26 cellular contexts compared by ENCODE assay signal in the genomic region with DNA sequence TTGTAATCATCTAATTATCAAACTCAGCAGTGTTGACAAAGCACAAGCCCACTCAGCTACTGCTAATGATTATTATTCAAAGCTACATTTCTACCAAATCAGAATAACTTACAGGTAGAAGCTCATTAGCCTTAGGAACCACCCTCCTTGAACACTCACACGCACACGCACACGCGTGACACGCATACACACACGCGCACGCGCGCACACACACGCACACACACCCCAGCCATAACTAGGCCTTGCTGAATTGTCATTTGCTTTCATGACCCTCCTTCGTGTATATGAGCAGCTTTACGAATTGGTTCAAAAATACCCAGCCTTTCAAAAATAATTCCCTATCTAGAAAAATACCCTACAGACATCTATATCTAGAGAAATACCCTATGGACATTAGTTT.
"Had no signal": no experiment of that assay in that cellular context is flagged by ENCODE, and none has a peak within 500 bp of the region (broad histone marks: within the 10 kb centered on the region; RNA-seq: fewer than 3 reads in every experiment).

No MANE protein-coding gene starts in this region.

- H3K4me3 ChIP-seq: colonic mucosa, esophagus squamous epithelium, gastrocnemius medialis, heart right ventricle, left lung, lower lobe of right lung had no signal

- FAIRE-seq: endometrium, islet of Langerhans, keratinocyte had no signal

- H3K9me3 ChIP-seq: colonic mucosa, esophagus squamous epithelium, gastrocnemius medialis, heart right ventricle, left lung, lower lobe of right lung had no signal

- H3K36me3 ChIP-seq: colonic mucosa, esophagus squamous epithelium, gastrocnemius medialis, heart right ventricle, left lung, lower lobe of right lung had no signal

- ATAC-seq: effector memory CD8-positive, alpha-beta T cell; esophagus mucosa; gastrocnemius medialis; heart right ventricle; left cardiac atrium; left lung; left ventricle myocardium superior; lower lobe of right lung; naive thymus-derived CD4-positive, alpha-beta T cell had no signal

- DNase-seq: colonic mucosa; cortex of kidney; effector CD8-positive, alpha-beta T cell; effector memory CD8-positive, alpha-beta T cell; endodermal cell; erythroblast; esophagus squamous epithelium; foreskin fibroblast; foreskin melanocyte; gastrocnemius medialis; glutamatergic neuron; head of caudate nucleus; heart right ventricle; hippocampal formation; left cardiac atrium; left lung; left ventricle myocardium superior; lower lobe of right lung; mesenchymal stem cell; midbrain; naive thymus-derived CD4-positive, alpha-beta T cell had no signal

- H3K27ac ChIP-seq: colonic mucosa, epithelial cell of prostate, esophagus squamous epithelium, gastrocnemius medialis, heart right ventricle, left lung, lower lobe of right lung had no signal

- H3K4me1 ChIP-seq: colonic mucosa, esophagus squamous epithelium, gastrocnemius medialis, heart right ventricle, left lung, lower lobe of right lung had no signal

- H3K27me3 ChIP-seq: colonic mucosa, esophagus squamous epithelium, gastrocnemius medialis, heart right ventricle, left lung had no signal
